In genomic region chr5:120457839-120458507, GRCh38 we compare ENCODE assay signal across 9 cellular contexts. TPM values are rescaled to one million over a fixed set of nuclear protein-coding genes. Genes with fewer than 3 reads are reported as not detected.
DNase-seq lines count a peak whose midpoint lies in the region; ATAC-seq and TF ChIP-seq lines count a peak whose summit lies in the region.
"Had no signal": no experiment of that assay in that cellular context is flagged by ENCODE, and none has a peak within 500 bp of the region (broad histone marks: within the 10 kb centered on the region; RNA-seq: fewer than 3 reads in every experiment).

No MANE protein-coding gene starts in this region.

- peak; percentile 66 for TF ChIP-seq CTCF in KMS-11 (conservative IDR thresholded peaks at IDR 0.05; ENCODE audit: low read depth, low read length)
- TF ChIP-seq CTCF in lower lobe of right lung (IDR thresholded peaks at IDR 0.05), result peak; percentile 76

- H3K4me3 ChIP-seq in KMS-11 (IDR thresholded peaks at IDR 0.05; ENCODE audit: insufficient read depth, low read depth, low read length) (no peak overlapping the region), lower lobe of right lung (peak overlapping the region; percentile 50)
- H3K4me3 ChIP-seq: BLaER1 treated with 17β-estradiol and CSF1 and Interleukin-3, amounts not matched to agents 10 nM and 100 nM had no signal

- H3K27ac ChIP-seq in KMS-11, result no peak overlapping the region
- H3K27ac ChIP-seq in lower lobe of right lung, result no peak overlapping the region

- peak; percentile 19 for DNase-seq in NCI-H1436 (lab: John Stamatoyannopoulos, UW)
- DNase-seq in NCI-H1436 treated with DMSO at 0.1 percent for 48 hours (lab: John Stamatoyannopoulos, UW), result no peak
- peak; percentile 84 for DNase-seq in H4 (ENCODE audit: low spot score)
- DNase-seq in cerebellum (ENCODE audit: low spot score), result peak; percentile 16
- peak; percentile 82 for DNase-seq in lower lobe of right lung

- no peaks in the 10 kb centered on the region for H3K4me1 Mint-ChIP-seq in T-helper 1 cell treated with Interleukin-12 subunit alpha and Interleukin-12 subunit beta and Interleukin-4 antibody, amounts not matched to agents 30 μg/mL and 1 μg/mL, for 36 hours (ENCODE audit: low read depth)
- H3K4me1 Mint-ChIP-seq in stimulated activated naive CD8-positive, alpha-beta T cell treated with anti-CD3 and anti-CD28 coated beads, Interleukin-15, Interleukin-2, amounts not matched to agents 100 ng/mL and 50 ng/mL, for 24 hours (ENCODE audit: low read depth), result peaks cover 11% of the 10 kb centered on the region

- H3K27me3 ChIP-seq in KMS-11 (ENCODE audit: insufficient read depth, low read depth), result 0 out of 2 replicates have a peak, but pooled peaks cover 5% of the 10 kb centered on the region
- peaks cover 5% of the 10 kb centered on the region for H3K27me3 ChIP-seq in lower lobe of right lung (ENCODE audit: low read depth)
- H3K27me3 ChIP-seq: BLaER1 treated with 17β-estradiol and CSF1 and Interleukin-3, amounts not matched to agents 10 nM and 100 nM had no signal

- intact Hi-C loops in lower lobe of right lung (cut with DNase I), result no loop called here

- no peaks in the 10 kb centered on the region for H3K79me2 ChIP-seq in KMS-11 (ENCODE audit: insufficient read depth, low read depth)

- peaks cover 31% of the 10 kb centered on the region for H3K27me3 Mint-ChIP-seq in T-helper 1 cell treated with Interleukin-12 subunit alpha and Interleukin-12 subunit beta and Interleukin-4 antibody, amounts not matched to agents 30 μg/mL and 1 μg/mL, for 36 hours (ENCODE audit: low read depth)
- peaks cover 8% of the 10 kb centered on the region for H3K27me3 Mint-ChIP-seq in stimulated activated naive CD8-positive, alpha-beta T cell treated with anti-CD3 and anti-CD28 coated beads, Interleukin-15, Interleukin-2, amounts not matched to agents 100 ng/mL and 50 ng/mL, for 24 hours

- no peaks in the 10 kb centered on the region for H3K9me3 ChIP-seq in lower lobe of right lung

- H3K27ac Mint-ChIP-seq in T-helper 1 cell treated with Interleukin-12 subunit alpha and Interleukin-12 subunit beta and Interleukin-4 antibody, amounts not matched to agents 30 μg/mL and 1 μg/mL, for 36 hours, result no peak overlapping the region
- no peak overlapping the region for H3K27ac Mint-ChIP-seq in stimulated activated naive CD8-positive, alpha-beta T cell treated with anti-CD3 and anti-CD28 coated beads, Interleukin-15, Interleukin-2, amounts not matched to agents 100 ng/mL and 50 ng/mL, for 24 hours

- H3K4me1 ChIP-seq in KMS-11 (ENCODE audit: low read depth, poor library complexity, severe bottlenecking) (no peaks in the 10 kb centered on the region), lower lobe of right lung (no peaks in the 10 kb centered on the region)

- no peaks in the 10 kb centered on the region for H3K36me3 Mint-ChIP-seq in T-helper 1 cell treated with Interleukin-12 subunit alpha and Interleukin-12 subunit beta and Interleukin-4 antibody, amounts not matched to agents 30 μg/mL and 1 μg/mL, for 36 hours (ENCODE audit: low read depth)
- no peaks in the 10 kb centered on the region for H3K36me3 Mint-ChIP-seq in stimulated activated naive CD8-positive, alpha-beta T cell treated with anti-CD3 and anti-CD28 coated beads, Interleukin-15, Interleukin-2, amounts not matched to agents 100 ng/mL and 50 ng/mL, for 24 hours (ENCODE audit: low read depth)

- H3K4me2 ChIP-seq in KMS-11, result peak overlapping the region; percentile 48

- no peak overlapping the region; the same call in 1 of the 2 replicates for H3K9ac ChIP-seq in KMS-11
- H3K9ac ChIP-seq: BLaER1 treated with 17β-estradiol and CSF1 and Interleukin-3, amounts not matched to agents 10 nM and 100 nM had no signal

- peak overlapping the region; percentile 57 for H3K4me3 Mint-ChIP-seq in T-helper 1 cell treated with Interleukin-12 subunit alpha and Interleukin-12 subunit beta and Interleukin-4 antibody, amounts not matched to agents 30 μg/mL and 1 μg/mL, for 36 hours
- H3K4me3 Mint-ChIP-seq in stimulated activated naive CD8-positive, alpha-beta T cell treated with anti-CD3 and anti-CD28 coated beads, Interleukin-15, Interleukin-2, amounts not matched to agents 100 ng/mL and 50 ng/mL, for 24 hours, result peak overlapping the region; percentile 65

- H3K9me3 Mint-ChIP-seq in T-helper 1 cell treated with Interleukin-12 subunit alpha and Interleukin-12 subunit beta and Interleukin-4 antibody, amounts not matched to agents 30 μg/mL and 1 μg/mL, for 36 hours, result no peaks in the 10 kb centered on the region
- H3K9me3 Mint-ChIP-seq in stimulated activated naive CD8-positive, alpha-beta T cell treated with anti-CD3 and anti-CD28 coated beads, Interleukin-15, Interleukin-2, amounts not matched to agents 100 ng/mL and 50 ng/mL, for 24 hours, result no peaks in the 10 kb centered on the region

- no peaks in the 10 kb centered on the region for H4K20me1 ChIP-seq in KMS-11 (ENCODE audit: insufficient read depth)
- H4K20me1 ChIP-seq: BLaER1 treated with 17β-estradiol and CSF1 and Interleukin-3, amounts not matched to agents 10 nM and 100 nM had no signal

- H3K36me3 ChIP-seq in KMS-11 (ENCODE audit: insufficient read depth) (no peaks in the 10 kb centered on the region), lower lobe of right lung (no peaks in the 10 kb centered on the region)
- H3K36me3 ChIP-seq: BLaER1 treated with 17β-estradiol and CSF1 and Interleukin-3, amounts not matched to agents 10 nM and 100 nM had no signal

- ATAC-seq in lower lobe of right lung, result peak; percentile 77 to 82

- H2AFZ ChIP-seq in KMS-11 (ENCODE audit: low read depth), result peak overlapping the region; percentile 71

RNA-seq across cellular contexts. Expression of gene PRR16, which starts 6.1 kb away (rescaled TPM):
- total RNA-seq in H4 (2014; rRNA removed; shearing (Covaris generic)), result 2.7 and 4.5 TPM in 2 replicates
- total RNA-seq in cerebellum, result 1.6 TPM
- total RNA-seq in lower lobe of right lung, result 0.95 TPM
